Comparison of ENCODE assay signal across 1 cellular context in genomic region chr16:29975811-29976511, GRCh38.
TF ChIP-seq lines count a peak whose summit lies in the region.

No MANE protein-coding gene starts in this region.

TF ChIP-seq in HEK293, 187 proteins besides CTCF, POLR2A, EP300 and RAD21 (continued from another document):
- TF ChIP-seq ZNF449 (tag by site-specific recombination; IDR thresholded peaks at IDR 0.05) (peak; percentile 63; the same call in 1 of the 2 replicates), SP3 (tag by site-specific recombination; IDR thresholded peaks at IDR 0.05) (no peak), ZBTB6 (tag by site-specific recombination; IDR thresholded peaks at IDR 0.05) (no peak), EGR2 (tag by site-specific recombination; IDR thresholded peaks at IDR 0.05; ENCODE audit: low read depth) (peak; percentile 52), ZNF24 (tag by site-specific recombination; IDR thresholded peaks at IDR 0.05) (no peak), ZFP37 (tag by site-specific recombination; IDR thresholded peaks at IDR 0.05) (no peak), HIC1 (tag by site-specific recombination; IDR thresholded peaks at IDR 0.05) (no peak), ZFHX2 (tag by site-specific recombination; conservative IDR thresholded peaks at IDR 0.05) (peak; percentile 61), PATZ1 (tag by site-specific recombination; IDR thresholded peaks at IDR 0.05) (no peak), ZBTB26 (tag by site-specific recombination; optimal IDR thresholded peaks at IDR 0.05) (no peak), BCL11A (tag by site-specific recombination; IDR thresholded peaks at IDR 0.05; ENCODE audit: low read depth) (no peak), PBX3 (CRISPR knock-in tag; IDR thresholded peaks at IDR 0.05) (no peak), ZNF211 (tag by site-specific recombination; IDR thresholded peaks at IDR 0.05; ENCODE audit: low read depth) (no peak), ZIC2 (tag by site-specific recombination; IDR thresholded peaks at IDR 0.05) (peak; percentile 61; the same call in 1 of the 2 replicates), ZBTB7A (tag by site-specific recombination; IDR thresholded peaks at IDR 0.05; ENCODE audit: low read depth) (no peak), ZSCAN23 (tag by site-specific recombination; IDR thresholded peaks at IDR 0.05) (no peak), GLI2 (tag by site-specific recombination; IDR thresholded peaks at IDR 0.05; ENCODE audit: borderline replicate concordance, low read depth) (no peak), ZNF654 (tag by site-specific recombination; IDR thresholded peaks at IDR 0.05; ENCODE audit: low read depth) (no peak)
TF ChIP-seq in HEK293: peak in this region for 10.
